Comparison of ENCODE assay signal across 14 cellular contexts in the genomic region with DNA sequence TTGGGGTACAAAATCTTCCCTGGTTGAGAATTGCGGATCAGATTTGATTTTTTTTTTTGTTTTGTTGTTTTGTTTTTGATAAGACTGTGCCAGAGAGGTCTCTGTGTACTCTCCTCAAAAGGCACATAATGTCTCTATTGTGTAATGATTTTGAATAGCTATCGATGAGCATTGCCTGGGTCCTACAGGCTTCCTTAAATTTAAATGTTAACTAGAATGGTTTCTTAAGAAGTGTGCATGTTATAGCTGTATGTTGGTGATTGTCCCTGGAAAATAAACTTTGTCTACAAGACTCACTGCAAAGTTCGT.
DNase-seq lines count a peak whose midpoint lies in the region; ATAC-seq and TF ChIP-seq lines count a peak whose summit lies in the region.
"Had no signal": no experiment of that assay in that cellular context is flagged by ENCODE, and none has a peak within 500 bp of the region (broad histone marks: within the 10 kb centered on the region; RNA-seq: fewer than 3 reads in every experiment).

No MANE protein-coding gene starts in this region.

- no peak for ATAC-seq in HG03045 (IDR thresholded peaks at IDR 0.05; ENCODE audit: unreplicated experiment)
- no peak for ATAC-seq in GM18868 (IDR thresholded peaks at IDR 0.05; ENCODE audit: unreplicated experiment)

- H3K4ac ChIP-seq in mesenchymal stem cell (ENCODE audit: low read depth in 1 of 2, low read length in 2 of 2) = no peak overlapping the region

- no peaks in the 10 kb centered on the region for H3K27me3 Mint-ChIP-seq in type B pancreatic cell

- H3K36me3 Mint-ChIP-seq in type B pancreatic cell = peaks cover 45% of the 10 kb centered on the region

- DNase-seq in brain microvascular endothelial cell (no peak), mesenchymal stem cell (no peak), type B pancreatic cell (ENCODE audit: extremely low spot score, unreplicated experiment) (no peak), GOT3 (lab: John Stamatoyannopoulos, UW) (no peak)
- DNase-seq: CD8-positive, alpha-beta memory T cell; DMS79; NCI-H187; NCI-H446; NCI-H69; NK-92 treated with Interleukin-12 subunit alpha and Interleukin-12 subunit beta, amount 100 ng/mL, for 24 hours had no signal

- peaks cover 23% of the 10 kb centered on the region for H3K4me1 Mint-ChIP-seq in type B pancreatic cell (ENCODE audit: unreplicated experiment)
- H3K4me1 Mint-ChIP-seq: CD8-positive, alpha-beta memory T cell had no signal

- no peak overlapping the region for H3K9ac ChIP-seq in HUES6 (ENCODE audit: low read length)
- no peak overlapping the region for H3K9ac ChIP-seq in mesenchymal stem cell (ENCODE audit: low read length)

- no peak overlapping the region for H4K8ac ChIP-seq in mesenchymal stem cell (ENCODE audit: low read length)

- no peaks in the 10 kb centered on the region for H3K9me3 Mint-ChIP-seq in type B pancreatic cell
- H3K9me3 Mint-ChIP-seq: CD8-positive, alpha-beta memory T cell had no signal

- H3K27ac Mint-ChIP-seq in type B pancreatic cell = peak overlapping the region; percentile 74
- H3K27ac Mint-ChIP-seq: CD8-positive, alpha-beta memory T cell had no signal

- no peak overlapping the region for H3K23ac ChIP-seq in mesenchymal stem cell (ENCODE audit: low read length in 2 of 2)

- H4K91ac ChIP-seq in mesenchymal stem cell (ENCODE audit: low read length) = no peak overlapping the region

- H2AFZ ChIP-seq in mesenchymal stem cell (ENCODE audit: low read depth, low read length) = no peak overlapping the region

- H2BK12ac ChIP-seq in mesenchymal stem cell (ENCODE audit: low read length in 2 of 2) = no peak overlapping the region

- H3K36me3 ChIP-seq in HUES6 (ENCODE audit: control insufficient read depth, insufficient read depth, low read length) (peaks cover 54% of the 10 kb centered on the region), brain microvascular endothelial cell (replicated peaks) (peaks cover 3% of the 10 kb centered on the region), mesenchymal stem cell (ENCODE audit: control insufficient read depth in 1 of 2, insufficient read depth in 2 of 2, low read depth in 1 of 2, low read length in 2 of 2) (peaks cover 3 to 32% of the 10 kb centered on the region in 2 experiments)

- TF ChIP-seq CTCF in brain microvascular endothelial cell (IDR thresholded peaks at IDR 0.05; ENCODE audit: low read depth, low read length, missing control alignments) (no peak), type B pancreatic cell (conservative IDR thresholded peaks at IDR 0.05) (no peak)

- peak overlapping the region; percentile 24 for H2BK5ac ChIP-seq in mesenchymal stem cell (ENCODE audit: low read depth, low read length, poor library complexity, severe bottlenecking)

- H2AK5ac ChIP-seq in mesenchymal stem cell (ENCODE audit: low read length, severe bottlenecking) = peak overlapping the region; percentile 99

- in situ Hi-C loops in brain microvascular endothelial cell (cut with HindIII; ENCODE audit: low pct_ligation_motif_present, low sequenced_read_pairs) = no loop called here

- H2BK120ac ChIP-seq in mesenchymal stem cell (ENCODE audit: low read depth, low read length) = no peak overlapping the region

- no peak overlapping the region for H3K4me3 Mint-ChIP-seq in type B pancreatic cell
- H3K4me3 Mint-ChIP-seq: CD8-positive, alpha-beta memory T cell had no signal

- no peak overlapping the region for H3K18ac ChIP-seq in mesenchymal stem cell (ENCODE audit: low read depth in 1 of 2, low read length in 2 of 2)

- H3K27me3 ChIP-seq in HUES6 (ENCODE audit: control insufficient read depth, insufficient read depth, low read length) (no peaks in the 10 kb centered on the region), brain microvascular endothelial cell (replicated peaks) (no peaks in the 10 kb centered on the region), mesenchymal stem cell (ENCODE audit: control insufficient read depth in 1 of 2, insufficient read depth in 1 of 2, low read length in 2 of 2) (no peaks in the 10 kb centered on the region)

- H3K4me1 ChIP-seq in HUES6 (ENCODE audit: control insufficient read depth, insufficient read depth, low read length) (peaks cover 12% of the 10 kb centered on the region), mesenchymal stem cell (ENCODE audit: control insufficient read depth, insufficient read depth, low read depth, low read length) (peaks cover 14% of the 10 kb centered on the region)

- peak overlapping the region; percentile 16; the same call in 1 of the 2 replicates for H3K27ac ChIP-seq in HUES6 (ENCODE audit: low read depth, low read length)
- peak overlapping the region; percentile 95 for H3K27ac ChIP-seq in brain microvascular endothelial cell
- peak overlapping the region; percentile 93 for H3K27ac ChIP-seq in mesenchymal stem cell (ENCODE audit: low read length, poor library complexity, severe bottlenecking)
- H3K27ac ChIP-seq: RWPE1 had no signal

- H3K14ac ChIP-seq in mesenchymal stem cell (ENCODE audit: low read length in 2 of 2) = no peak overlapping the region

- H3K9me3 ChIP-seq in HUES6 (ENCODE audit: control insufficient read depth, insufficient read depth, low read depth, low read length) = no peaks in the 10 kb centered on the region
- H3K9me3 ChIP-seq in mesenchymal stem cell (ENCODE audit: control insufficient read depth, low read length) = no peaks in the 10 kb centered on the region

- H3K4me3 ChIP-seq in HUES6 (ENCODE audit: low read depth, low read length) = no peak overlapping the region
- no peak overlapping the region for H3K4me3 ChIP-seq in brain microvascular endothelial cell (ENCODE audit: low read depth, low read length)
- no peak overlapping the region for H3K4me3 ChIP-seq in mesenchymal stem cell (ENCODE audit: insufficient read depth in 1 of 2, low read depth in 1 of 2, low read length in 2 of 2)

- no peak overlapping the region for H2BK15ac ChIP-seq in mesenchymal stem cell (ENCODE audit: low read depth, poor library complexity, severe bottlenecking)

- whole genome bisulfite sequencing in mesenchymal stem cell = 92% methylated on average over 3 of the region's 3 CpGs

- no peak overlapping the region for H3K4me2 ChIP-seq in mesenchymal stem cell (ENCODE audit: low read length, poor library complexity, severe bottlenecking)

- H3K79me1 ChIP-seq in mesenchymal stem cell (replicated peaks; ENCODE audit: low read length, poor library complexity, severe bottlenecking) = peaks cover 8% of the 10 kb centered on the region

Comparison
In these comparisons a context has a peak if more than half of its experiments do, and no peak if none do; other contexts are left out.
1. H3K27ac ChIP-seq: peak in every context shown above with its lines; median percentile 95 in brain microvascular endothelial cell; 93 in mesenchymal stem cell; 16 in HUES6.